Comparison of ENCODE assay signal across 13 cellular contexts in genomic region chr6:158571826-158572652, GRCh38. TPM values are rescaled to one million over a fixed set of nuclear protein-coding genes. Genes with fewer than 3 reads are reported as not detected.
A peak's percentile ranks its signal among the peaks of the same experiment; 100 is the strongest.
DNase-seq lines count a peak whose midpoint lies in the region; ATAC-seq and TF ChIP-seq lines count a peak whose summit lies in the region.
"Had no signal": no experiment of that assay in that cellular context is flagged by ENCODE, and none has a peak within 500 bp of the region (broad histone marks: within the 10 kb centered on the region; RNA-seq: fewer than 3 reads in every experiment).

No MANE protein-coding gene starts in this region.

- 16 to 35% methylated on average over 9 to 26 of the region's 26 CpGs for whole genome bisulfite sequencing in body of pancreas, 2 donors
- 23 to 59% (median 45%) methylated on average over 15 to 26 of the region's 26 CpGs for WGBS in stomach, 5 donors

- ATAC-seq in body of pancreas (peak; percentile 97), left colon (peak; percentile 96)
- ATAC-seq: A549 had no signal

- no peak for TF ChIP-seq EP300 in stomach (IDR thresholded peaks at IDR 0.05)

- H3K36me3 ChIP-seq in body of pancreas (replicated peaks in 1 of 2; ENCODE audit: insufficient read depth in 1 of 2, low read depth in 2 of 2) (no peaks in the 10 kb centered on the region), stomach (peaks cover 0 to 20% (median 2%) of the 10 kb centered on the region in 4 donors)

- H3K4me3 ChIP-seq in body of pancreas (no peak overlapping the region), stomach (no peak overlapping the region)
- H3K4me3 ChIP-seq: A549 had no signal

- H3K27me3 ChIP-seq in body of pancreas (no peaks in the 10 kb centered on the region), stomach (no peaks in the 10 kb centered on the region)

- H3K27ac ChIP-seq in body of pancreas, result peak overlapping the region; percentile 72 to 89 (median 84)
- H3K27ac ChIP-seq in stomach, result peak overlapping the region; percentile 60 to 87 (median 82)
- H3K27ac ChIP-seq: A549 had no signal

- intact Hi-C loops in body of pancreas (cut with DNase I) (no loop called here), left colon (cut with DNase I, micrococcal nuclease) (no loop called here), stomach (cut with DNase I; ENCODE audit: low total_unique reads) (no loop called here)

- peak; percentile 45 for DNase-seq in activated CD8-positive, alpha-beta memory T cell treated with anti-CD3 and anti-CD28 coated beads for 24 hours
- no peak for DNase-seq in activated CD8-positive, alpha-beta memory T cell treated with anti-CD3 and anti-CD28 coated beads, Interleukin-2, amount 50 U/mL, for 4 hours
- DNase-seq in body of pancreas (peak; percentile 83 to 93 (median 92)), left colon (peak; percentile 81 to 90), stomach (peak; percentile 92), cerebellar cortex (ENCODE audit: low spot score) (no peak), NCI-H226 (no peak)
- DNase-seq in stimulated activated CD4-positive, alpha-beta T cell treated with anti-CD3 and anti-CD28 coated beads, Interleukin-12 subunit alpha, Interleukin-12 subunit beta, amount 100 ng/mL, for 4 hours, result no peak
- DNase-seq: activated CD4-positive, alpha-beta T cell treated with anti-CD3 and anti-CD28 coated beads for 1 hour; NCI-H2107; SIG-M5; stimulated activated CD4-positive, alpha-beta T cell treated with anti-CD3 and anti-CD28 coated beads, Interleukin-1b, Interleukin-23, amount 100 ng/mL, for 48 hours had no signal

- H3K4me1 ChIP-seq in body of pancreas (peaks cover 77% of the 10 kb centered on the region), stomach (peaks cover 36 to 89% (median 70%) of the 10 kb centered on the region in 4 donors)
- H3K4me1 ChIP-seq: A549 had no signal

- peak; percentile 35 to 60 (median 51) for TF ChIP-seq POLR2A in body of pancreas (IDR thresholded peaks at IDR 0.05)
- TF ChIP-seq POLR2A in stomach (IDR thresholded peaks at IDR 0.05), result no peak

- TF ChIP-seq CTCF in body of pancreas (IDR thresholded peaks at IDR 0.05), result peak in 3 of 7 experiments; percentile 7 to 31 (median 30)
- TF ChIP-seq CTCF in stomach (IDR thresholded peaks at IDR 0.05), result no peak

- H3K9me3 ChIP-seq in body of pancreas (no peaks in the 10 kb centered on the region), stomach (no peaks in the 10 kb centered on the region)
- H3K9me3 ChIP-seq: A549 had no signal

RNA-seq across cellular contexts. Expression of gene TMEM181, which starts 12.1 kb away (rescaled TPM):
- 10 to 100 TPM; 19.8 to 34.2 TPM for total RNA-seq in body of pancreas
- 10 to 100 TPM; 41.2 to 46.7 TPM for total RNA-seq in left colon
- total RNA-seq in stomach, result 10 to 100 TPM in 3 of 5 donors, 1 to 10 TPM in 2; 2.9 to 62.2 (median 25.4) TPM
- polyA plus RNA-seq in stomach, result 10 to 100 TPM in 2 of 3 donors, 1 to 10 TPM in 1; 7.8 to 16.7 (median 13.3) TPM

Comparison
In these comparisons a context has a peak if more than half of its experiments do, and no peak if none do; other contexts are left out.
1. DNase-seq: peak in activated CD8-positive, alpha-beta memory T cell treated with anti-CD3 and anti-CD28 coated beads for 24 hours (single experiment), body of pancreas (4 of 4), left colon (2 of 2) and stomach (single experiment); none in activated CD8-positive, alpha-beta memory T cell treated with anti-CD3 and anti-CD28 coated beads, Interleukin-2, amount 50 U/mL, for 4 hours (single experiment), stimulated activated CD4-positive, alpha-beta T cell treated with anti-CD3 and anti-CD28 coated beads, Interleukin-12 subunit alpha, Interleukin-12 subunit beta, amount 100 ng/mL, for 4 hours (single experiment), cerebellar cortex (single experiment) and NCI-H226 (single experiment).
2. POLR2A ChIP-seq: peak in body of pancreas (3 of 3); none in stomach (0 of 4).